19 cellular contexts compared by ENCODE assay signal in genomic region chr16:30532285-30533145, GRCh38. TPM values are rescaled to one million over a fixed set of nuclear protein-coding genes. Genes with fewer than 3 reads are reported as not detected.
DNase-seq lines count a peak whose midpoint lies in the region; ATAC-seq, FAIRE-seq and TF ChIP-seq lines count a peak whose summit lies in the region.
"Had no signal": no experiment of that assay in that cellular context is flagged by ENCODE, and none has a peak within 500 bp of the region (broad histone marks: within the 10 kb centered on the region; RNA-seq: fewer than 3 reads in every experiment).

No MANE protein-coding gene starts in this region.

- no peak for ATAC-seq in activated CD4-positive, alpha-beta T cell treated with anti-CD3 and anti-CD28 coated beads for 36 hours
- ATAC-seq in GM18519 (IDR thresholded peaks at IDR 0.05; ENCODE audit: low FRiP score, unreplicated experiment): no peak

- no peak overlapping the region for H4K5ac ChIP-seq in H1 (ENCODE audit: insufficient read length, low read depth, low read length)

- no peak overlapping the region for H3K9ac ChIP-seq in H1 (replicated peaks in 1 of 4; ENCODE audit: extremely low read depth in 1 of 4, low read depth in 3 of 4, low read length in 3 of 4)

- no peak overlapping the region for H2AFZ ChIP-seq in H1 (ENCODE audit: low read length)

- H3K9me3 Mint-ChIP-seq in activated CD4-positive, alpha-beta T cell treated with anti-CD3 and anti-CD28 coated beads for 36 hours (ENCODE audit: low read depth): no peaks in the 10 kb centered on the region
- no peaks in the 10 kb centered on the region for H3K9me3 Mint-ChIP-seq in IgD-negative memory B cell
- no peaks in the 10 kb centered on the region for H3K9me3 Mint-ChIP-seq in osteocyte (ENCODE audit: unreplicated experiment)
- H3K9me3 Mint-ChIP-seq: H9 had no signal

- no peak overlapping the region for H3K27ac Mint-ChIP-seq in activated CD4-positive, alpha-beta T cell treated with anti-CD3 and anti-CD28 coated beads for 36 hours
- H3K27ac Mint-ChIP-seq in IgD-negative memory B cell (no peak overlapping the region), osteocyte (ENCODE audit: unreplicated experiment) (peak overlapping the region; percentile 47)

- no peak overlapping the region for H2BK20ac ChIP-seq in H1 (ENCODE audit: low read length)

- no peaks in the 10 kb centered on the region for H3K27me3 ChIP-seq in H1 (replicated peaks in 1 of 4; ENCODE audit: control insufficient read depth in 3 of 4, extremely low read depth in 1 of 4, insufficient read depth in 3 of 4, low read length in 3 of 4)

- peaks cover 0 to 5% of the 10 kb centered on the region in 2 experiments for H4K20me1 ChIP-seq in H1 (replicated peaks in 1 of 2; ENCODE audit: control insufficient read depth in 1 of 2, insufficient read depth in 2 of 2, low read length in 2 of 2)

- peaks cover 39% of the 10 kb centered on the region for H3K36me3 Mint-ChIP-seq in activated CD4-positive, alpha-beta T cell treated with anti-CD3 and anti-CD28 coated beads for 36 hours (ENCODE audit: low read depth)
- peaks cover 1% of the 10 kb centered on the region for H3K36me3 Mint-ChIP-seq in IgD-negative memory B cell
- H3K36me3 Mint-ChIP-seq in osteocyte (ENCODE audit: unreplicated experiment): peaks cover 3% of the 10 kb centered on the region

- no peak for TF ChIP-seq RAD21 in H1 (IDR thresholded peaks at IDR 0.05 in 1 of 2, conservative IDR thresholded peaks at IDR 0.05 in 1 of 2; ENCODE audit: low read depth in 2 of 2, low read length in 2 of 2)

- no peak overlapping the region for H2BK120ac ChIP-seq in H1 (replicated peaks; ENCODE audit: low read depth, low read length)

- TF ChIP-seq POLR2A in H1 (IDR thresholded peaks at IDR 0.05; ENCODE audit: control extremely low read depth in 1 of 2, low read depth in 2 of 2, low read length in 2 of 2): no peak

- no peak overlapping the region for H2BK5ac ChIP-seq in H1 (ENCODE audit: low read depth, low read length)

- peaks cover 7% of the 10 kb centered on the region for H3K23me2 ChIP-seq in H1 (ENCODE audit: low read depth, low read length)

- POLR2A ChIA-PET in activated CD4-positive, alpha-beta T cell treated with anti-CD3 and anti-CD28 coated beads for 36 hours (lab: Charles Lee): no interaction called here
- POLR2A ChIA-PET in H1 (lab: Charles Lee; ENCODE audit: partially characterized antibody): interaction anchor here (0.8 to 3.4 kb wide), 5 partner anchors 9 to 108 kb away, joined by 3 to 26 read pairs (median 5); partner anchors contain the start of gene ZNF688

- H2BK15ac ChIP-seq in H1 (ENCODE audit: low read length): no peak overlapping the region

- peaks cover 0 to 4% of the 10 kb centered on the region in 2 experiments; a peak in 1 of 4 replicates for H3K79me2 ChIP-seq in H1 (ENCODE audit: control insufficient read depth in 1 of 2, insufficient read depth in 2 of 2, low read length in 2 of 2)

- H3K4me2 ChIP-seq in H1 (ENCODE audit: insufficient read depth in 1 of 2, low read depth in 2 of 2, low read length in 2 of 2): no peak overlapping the region; a peak in 1 of 4 replicates

- H3K56ac ChIP-seq in H1 (replicated peaks; ENCODE audit: insufficient read length, low read depth, low read length): no peak overlapping the region

- no peaks in the 10 kb centered on the region for H3K9me3 ChIP-seq in H1 (ENCODE audit: insufficient read depth in 2 of 2, low read depth in 1 of 2, low read length in 1 of 2)

- peak overlapping the region; percentile 91 for H3K4me3 Mint-ChIP-seq in activated CD4-positive, alpha-beta T cell treated with anti-CD3 and anti-CD28 coated beads for 36 hours
- H3K4me3 Mint-ChIP-seq in IgD-negative memory B cell (peak overlapping the region in 3 of 4 donors; percentile 73 to 91 (median 89)), osteocyte (ENCODE audit: unreplicated experiment) (peak overlapping the region; percentile 45)

- peaks cover 54% of the 10 kb centered on the region for H3K4me1 Mint-ChIP-seq in activated CD4-positive, alpha-beta T cell treated with anti-CD3 and anti-CD28 coated beads for 36 hours
- peaks cover 16 to 22% (median 22%) of the 10 kb centered on the region in 3 donors for H3K4me1 Mint-ChIP-seq in IgD-negative memory B cell
- peaks cover 22% of the 10 kb centered on the region for H3K4me1 Mint-ChIP-seq in osteocyte (ENCODE audit: unreplicated experiment)

- no peak overlapping the region for H2AK5ac ChIP-seq in H1 (ENCODE audit: low read depth, low read length)

- H3K79me1 ChIP-seq in H1 (ENCODE audit: low read depth, low read length): peaks cover 2% of the 10 kb centered on the region

- no peak for FAIRE-seq in H1 (lab: Jason Lieb, UNC)
- FAIRE-seq: A204.1, bronchial epithelial cell had no signal

- H3K4ac ChIP-seq in H1 (replicated peaks; ENCODE audit: insufficient read length, low read depth, low read length): no peak overlapping the region

- no peak overlapping the region for H3K27ac ChIP-seq in H1 (ENCODE audit: low read depth, low read length)
- H3K27ac ChIP-seq: WERI-Rb-1 had no signal

- H3K18ac ChIP-seq in H1 (ENCODE audit: extremely low read depth, low read length): no peak overlapping the region

- DNase-seq in activated CD4-positive, alpha-beta T cell treated with anti-CD3 and anti-CD28 coated beads for 36 hours: no peak
- no peak for DNase-seq in activated CD4-positive, alpha-beta T cell treated with anti-CD3 and anti-CD28 coated beads, Interleukin-2, amount 50 U/mL, for 4 hours
- no peak for DNase-seq in H1 (ENCODE audit: low read depth in 1 of 2, low spot score in 2 of 2)
- DNase-seq in osteocyte (ENCODE audit: extremely low spot score, unreplicated experiment): no peak
- no peak for DNase-seq in COLO668 (lab: John Stamatoyannopoulos, UW; ENCODE audit: unreplicated experiment)
- DNase-seq in DMS153 (lab: John Stamatoyannopoulos, UW): no peak
- DNase-seq: activated effector memory CD4-positive, alpha-beta T cell treated with Interleukin-2 at 50 U/mL for 16 hours; COR-L47; foreskin melanocyte; H9; islet precursor cell; NCI-H146; NCI-H345; OCI-M1; WERI-Rb-1 had no signal

- H3K23ac ChIP-seq in H1 (ENCODE audit: insufficient read length): no peak overlapping the region

- H3K4me3 ChIP-seq in H1 (ENCODE audit: extremely low read depth in 1 of 4, insufficient read depth in 2 of 4, low read depth in 3 of 4, low read length in 4 of 4): no peak overlapping the region

- peaks cover 0 to 8% (median 2%) of the 10 kb centered on the region in 4 experiments; a peak in 2 of 8 replicates for H3K36me3 ChIP-seq in H1 (ENCODE audit: control insufficient read depth in 2 of 4, insufficient read depth in 4 of 4, low read length in 3 of 4)

- intact Hi-C loops in activated CD4-positive, alpha-beta T cell treated with anti-CD3 and anti-CD28 coated beads for 36 hours (cut with DNase I, micrococcal nuclease): loop anchor here in 1 of 2 experiments (5.0 kb wide), 1 partner anchor 40 kb away; no protein-coding TSS in a partner anchor

- CTCF ChIA-PET in activated CD4-positive, alpha-beta T cell treated with anti-CD3 and anti-CD28 coated beads for 36 hours (lab: Charles Lee): interaction anchor here (1.6 kb wide), 1 partner anchor 59 kb away, joined by 5 read pairs; no protein-coding TSS in a partner anchor
- CTCF ChIA-PET in H1 (lab: Charles Lee; ENCODE audit: partially characterized antibody): no interaction called here

- H2BK12ac ChIP-seq in H1 (ENCODE audit: low read depth, low read length): no peak overlapping the region

- no peak overlapping the region for H4K91ac ChIP-seq in H1 (replicated peaks; ENCODE audit: insufficient read length, low read length)

- H3K4me1 ChIP-seq in H1 (replicated peaks in 1 of 4; ENCODE audit: control insufficient read depth in 3 of 4, insufficient read depth in 4 of 4, low read length in 3 of 4): peaks cover 6 to 10% (median 7%) of the 10 kb centered on the region in 4 experiments

- H3K27me3 Mint-ChIP-seq in activated CD4-positive, alpha-beta T cell treated with anti-CD3 and anti-CD28 coated beads for 36 hours: no peaks in the 10 kb centered on the region
- H3K27me3 Mint-ChIP-seq in IgD-negative memory B cell: no peaks in the 10 kb centered on the region
- no peaks in the 10 kb centered on the region for H3K27me3 Mint-ChIP-seq in osteocyte (ENCODE audit: unreplicated experiment)

- no peak for TF ChIP-seq CTCF in H1 (IDR thresholded peaks at IDR 0.05; ENCODE audit: control extremely low read depth in 1 of 3, insufficient read depth in 1 of 3, low read depth in 1 of 3, low read length in 3 of 3)
- TF ChIP-seq CTCF in osteocyte (IDR thresholded peaks at IDR 0.05): no peak

- TF ChIP-seq EP300 in H1 (IDR thresholded peaks at IDR 0.05; ENCODE audit: borderline replicate concordance in 1 of 2, low read depth in 2 of 2, low read length in 2 of 2): no peak

- H4K8ac ChIP-seq in H1 (ENCODE audit: extremely low read depth, insufficient read depth, low read length): peak overlapping the region; percentile 53; the same call in 1 of the 2 replicates

- H3K14ac ChIP-seq in H1 (ENCODE audit: insufficient read length): no peak overlapping the region

- 97% methylated on average over 41 of the region's 57 CpGs; no CpG with 5 or more reads in 1 of the 2 experiments for WGBS in H1 (ENCODE audit: extremely low coverage in 1 of 2, insufficient coverage in 1 of 2, insufficient read length in 1 of 2, insufficient replicate concordance in 2 of 2, low coverage in 1 of 2, low lambda C conversion rate in 2 of 2, missing lambda C conversion rate in 1 of 2), 2 experiments

RNA-seq across cellular contexts. Expression of gene ZNF747, which starts 2.1 kb away (rescaled TPM):
- total RNA-seq in activated CD4-positive, alpha-beta T cell treated with anti-CD3 and anti-CD28 coated beads for 36 hours: 1 to 10 TPM; 6.3 to 8.0 TPM
- polyA plus RNA-seq in IgD-negative memory B cell (14.8 TPM), H1 (2011; rRNA removed) (9.9 and 10.7 TPM in 2 replicates)
- 10.3 and 12.0 TPM in 2 replicates for total RNA-seq in H1 (2021; fragmentation: NEBNext Ultra II Directional; extraction: Animal tissue kit (Norgen Biotek cat#: 25700))
- 8.8 TPM for polyA plus RNA-seq in H1 (2011; cell fraction: cytosol; rRNA removed)
- polyA plus RNA-seq in H1 (2011; cell fraction: nucleus; rRNA removed): 7.6 TPM
- 5.0 to 6.3 TPM (median 5.5 TPM) in 4 replicates for polyA plus RNA-seq in H1 (2012, experiment 1 of 2)
- polyA plus RNA-seq in H1 (2012, experiment 2 of 2): 7.7 TPM
- 5.0 TPM for polyA plus RNA-seq in H1 (2013, experiment 1 of 2)
- 5.1 TPM for polyA plus RNA-seq in H1 (2013, experiment 2 of 2)
- 6.0 and 6.5 TPM in 2 replicates for polyA minus RNA-seq in H1 (2011; rRNA and poly(A)+ RNA removed)
- 6.8 TPM for polyA minus RNA-seq in H1 (2011; cell fraction: cytosol; rRNA and poly(A)+ RNA removed)
- 11.6 TPM for polyA minus RNA-seq in H1 (2011; cell fraction: nucleus; rRNA and poly(A)+ RNA removed)
- 4.3 and 4.8 TPM in 2 replicates for total RNA-seq in osteocyte

RNA-seq across cellular contexts. Expression of gene ZNF768, which starts 6.1 kb away (rescaled TPM):
- 10 to 100 TPM in 1 of 2 experiments, 1 to 10 TPM in 1; 8.9 to 11.1 TPM for total RNA-seq in activated CD4-positive, alpha-beta T cell treated with anti-CD3 and anti-CD28 coated beads for 36 hours
- polyA plus RNA-seq in IgD-negative memory B cell (12.7 TPM), H1 (2011; rRNA removed) (47.7 and 63.3 TPM in 2 replicates)
- 34.7 and 36.1 TPM in 2 replicates for total RNA-seq in H1 (2021; fragmentation: NEBNext Ultra II Directional; extraction: Animal tissue kit (Norgen Biotek cat#: 25700))
- 42.8 TPM for polyA plus RNA-seq in H1 (2011; cell fraction: cytosol; rRNA removed)
- polyA plus RNA-seq in H1 (2011; cell fraction: nucleus; rRNA removed): 40.0 TPM
- 25.3 to 31.6 TPM (median 27.9 TPM) in 4 replicates for polyA plus RNA-seq in H1 (2012, experiment 1 of 2)
- polyA plus RNA-seq in H1 (2012, experiment 2 of 2): 28.8 TPM
- polyA plus RNA-seq in H1 (2013, experiment 1 of 2): 26.6 TPM
- 28.4 TPM for polyA plus RNA-seq in H1 (2013, experiment 2 of 2)
- 14.0 and 14.1 TPM in 2 replicates for polyA minus RNA-seq in H1 (2011; rRNA and poly(A)+ RNA removed)
- 29.0 TPM for polyA minus RNA-seq in H1 (2011; cell fraction: cytosol; rRNA and poly(A)+ RNA removed)
- 15.6 TPM for polyA minus RNA-seq in H1 (2011; cell fraction: nucleus; rRNA and poly(A)+ RNA removed)
- total RNA-seq in osteocyte: 36.4 and 37.1 TPM in 2 replicates

RNA-seq across cellular contexts. Expression of gene ZNF764, which starts 25.7 kb away (rescaled TPM):
- 10 to 100 TPM in 1 of 2 experiments, 1 to 10 TPM in 1; 8.0 to 11.2 TPM for total RNA-seq in activated CD4-positive, alpha-beta T cell treated with anti-CD3 and anti-CD28 coated beads for 36 hours
- polyA plus RNA-seq in IgD-negative memory B cell (6.2 TPM), H1 (2011; rRNA removed) (5.7 and 8.3 TPM in 2 replicates)
- total RNA-seq in H1 (2021; fragmentation: NEBNext Ultra II Directional; extraction: Animal tissue kit (Norgen Biotek cat#: 25700)): 7.7 and 8.4 TPM in 2 replicates
- polyA plus RNA-seq in H1 (2011; cell fraction: cytosol; rRNA removed): 5.5 TPM
- 8.2 TPM for polyA plus RNA-seq in H1 (2011; cell fraction: nucleus; rRNA removed)
- 4.7 to 5.7 TPM (median 5.0 TPM) in 4 replicates for polyA plus RNA-seq in H1 (2012, experiment 1 of 2)
- polyA plus RNA-seq in H1 (2012, experiment 2 of 2): 5.7 TPM
- polyA plus RNA-seq in H1 (2013, experiment 1 of 2): 4.9 TPM
- 4.6 TPM for polyA plus RNA-seq in H1 (2013, experiment 2 of 2)
- polyA minus RNA-seq in H1 (2011; rRNA and poly(A)+ RNA removed): 2.0 and 2.3 TPM in 2 replicates
- polyA minus RNA-seq in H1 (2011; cell fraction: cytosol; rRNA and poly(A)+ RNA removed): 7.2 TPM
- 4.4 TPM for polyA minus RNA-seq in H1 (2011; cell fraction: nucleus; rRNA and poly(A)+ RNA removed)
- 10.1 and 12.1 TPM in 2 replicates for total RNA-seq in osteocyte

RNA-seq across cellular contexts. Expression of gene ZNF688, which starts 39.0 kb away (rescaled TPM):
- 1 to 10 TPM; 7.1 to 9.1 TPM for total RNA-seq in activated CD4-positive, alpha-beta T cell treated with anti-CD3 and anti-CD28 coated beads for 36 hours
- polyA plus RNA-seq in IgD-negative memory B cell: 40.7 TPM
- 3.5 and 3.7 TPM in 2 replicates for total RNA-seq in H1 (2021; fragmentation: NEBNext Ultra II Directional; extraction: Animal tissue kit (Norgen Biotek cat#: 25700))
- polyA plus RNA-seq in H1 (2011; rRNA removed): 2.7 and 6.3 TPM in 2 replicates
- polyA plus RNA-seq in H1 (2011; cell fraction: cytosol; rRNA removed): 3.3 TPM
- polyA plus RNA-seq in H1 (2011; cell fraction: nucleus; rRNA removed): 5.4 TPM
- 3.0 to 4.6 TPM (median 3.6 TPM) in 4 replicates for polyA plus RNA-seq in H1 (2012, experiment 1 of 2)
- polyA plus RNA-seq in H1 (2012, experiment 2 of 2): 1.7 TPM
- 3.8 TPM for polyA plus RNA-seq in H1 (2013, experiment 1 of 2)
- 2.6 TPM for polyA plus RNA-seq in H1 (2013, experiment 2 of 2)
- 0.63 TPM in 2 replicates for polyA minus RNA-seq in H1 (2011; rRNA and poly(A)+ RNA removed)
- polyA minus RNA-seq in H1 (2011; cell fraction: cytosol; rRNA and poly(A)+ RNA removed): 3.4 TPM
- 3.1 TPM for polyA minus RNA-seq in H1 (2011; cell fraction: nucleus; rRNA and poly(A)+ RNA removed)
- 10.9 and 11.3 TPM in 2 replicates for total RNA-seq in osteocyte

RNA-seq across cellular contexts. Expression of gene ZNF785, which starts 53.0 kb away (rescaled TPM):
- total RNA-seq in activated CD4-positive, alpha-beta T cell treated with anti-CD3 and anti-CD28 coated beads for 36 hours: 10 to 100 TPM in 1 of 2 experiments, 1 to 10 TPM in 1; 9.2 to 10.8 TPM
- polyA plus RNA-seq in IgD-negative memory B cell: 2.9 TPM
- 12.9 and 14.8 TPM in 2 replicates for total RNA-seq in H1 (2021; fragmentation: NEBNext Ultra II Directional; extraction: Animal tissue kit (Norgen Biotek cat#: 25700))
- 8.6 and 11.7 TPM in 2 replicates for polyA plus RNA-seq in H1 (2011; rRNA removed)
- 13.3 TPM for polyA plus RNA-seq in H1 (2011; cell fraction: cytosol; rRNA removed)
- polyA plus RNA-seq in H1 (2011; cell fraction: nucleus; rRNA removed): 14.2 TPM
- 7.3 to 12.2 TPM (median 10.2 TPM) in 4 replicates for polyA plus RNA-seq in H1 (2012, experiment 1 of 2)
- 5.7 TPM for polyA plus RNA-seq in H1 (2012, experiment 2 of 2)
- polyA plus RNA-seq in H1 (2013, experiment 1 of 2): 8.0 TPM
- 7.3 TPM for polyA plus RNA-seq in H1 (2013, experiment 2 of 2)
- polyA minus RNA-seq in H1 (2011; rRNA and poly(A)+ RNA removed): 6.1 and 6.8 TPM in 2 replicates
- polyA minus RNA-seq in H1 (2011; cell fraction: cytosol; rRNA and poly(A)+ RNA removed): 6.2 TPM
- polyA minus RNA-seq in H1 (2011; cell fraction: nucleus; rRNA and poly(A)+ RNA removed): 14.3 TPM
- 14.8 and 19.8 TPM in 2 replicates for total RNA-seq in osteocyte
